In genomic region chr2:142422041-142422440, GRCh38 we compare ENCODE assay signal across 22 cellular contexts.
"Had no signal": no experiment of that assay in that cellular context is flagged by ENCODE, and none has a peak within 500 bp of the region (broad histone marks: within the 10 kb centered on the region; RNA-seq: fewer than 3 reads in every experiment).

No MANE protein-coding gene starts in this region.

- DNase-seq: dermis blood vessel endothelial cell; dorsolateral prefrontal cortex; effector CD4-positive, alpha-beta T cell; effector memory CD4-positive, alpha-beta T cell; foreskin keratinocyte; heart left ventricle; hypothalamus; immature natural killer cell; islet precursor cell; kidney; kidney glomerular epithelial cell; left lung; left ventricle myocardium superior; lower lobe of right lung; mesenchymal stem cell had no signal

- H3K4me3 ChIP-seq: coronary artery, dorsolateral prefrontal cortex, esophagus muscularis mucosa, gastroesophageal sphincter, heart left ventricle, hepatocyte, left lung, lower lobe of right lung had no signal

- H3K27me3 ChIP-seq: dorsolateral prefrontal cortex, esophagus muscularis mucosa, gastroesophageal sphincter, heart left ventricle, hepatocyte, left lung had no signal

- H3K4me1 ChIP-seq: esophagus muscularis mucosa, foreskin keratinocyte, gastroesophageal sphincter, heart left ventricle, left lung, lower lobe of right lung had no signal

- H3K36me3 ChIP-seq: esophagus muscularis mucosa, gastroesophageal sphincter, heart left ventricle, left lung, lower lobe of right lung had no signal

- FAIRE-seq: colon, endothelial cell of umbilical vein, frontal cortex, kidney had no signal

- H3K9me3 ChIP-seq: esophagus muscularis mucosa, gastroesophageal sphincter, heart left ventricle, left lung, lower lobe of right lung had no signal

- H3K27ac ChIP-seq: coronary artery, dorsolateral prefrontal cortex, esophagus muscularis mucosa, foreskin keratinocyte, gastroesophageal sphincter, heart left ventricle, hepatocyte, left lung, lower lobe of right lung had no signal

- ATAC-seq: foreskin keratinocyte, gastroesophageal sphincter, heart left ventricle, left lung, left ventricle myocardium superior, lower lobe of right lung had no signal
